In the genomic region with DNA sequence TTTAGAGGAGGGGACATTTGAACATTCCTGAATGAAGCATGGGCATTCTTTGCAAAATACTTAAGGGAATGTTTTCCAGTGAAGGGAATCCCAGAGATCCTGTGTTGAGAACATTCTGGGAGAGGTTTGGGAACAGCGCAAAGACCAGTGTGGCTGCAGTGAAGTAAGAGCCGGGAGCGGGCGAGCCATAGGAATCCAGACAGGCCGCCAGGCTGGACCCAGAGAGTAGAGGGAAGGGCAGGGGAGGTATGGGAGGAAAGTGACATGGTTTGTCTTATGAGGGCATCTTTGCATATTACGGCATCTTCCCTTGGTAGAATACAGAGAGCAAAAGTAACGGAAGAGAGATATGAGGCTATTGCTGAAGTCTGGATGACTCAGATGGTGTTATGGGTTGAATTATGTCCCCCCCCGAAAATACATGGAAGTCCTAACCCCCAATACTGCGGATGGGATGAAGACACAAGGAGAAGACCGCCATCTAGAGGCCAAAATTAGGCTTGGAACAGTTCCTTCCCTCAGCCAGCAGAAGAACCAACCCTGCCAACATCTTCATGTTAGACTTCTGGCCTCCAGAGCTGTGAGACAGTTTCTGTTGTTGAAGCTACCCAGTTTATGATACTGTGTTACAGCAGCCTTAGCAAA, we compare ENCODE assay signal across 8 cellular contexts.
DNase-seq lines count a peak whose midpoint lies in the region; ATAC-seq and TF ChIP-seq lines count a peak whose summit lies in the region.

No MANE protein-coding gene starts in this region.

- WGBS in esophagus squamous epithelium, 2 donors = 73 to 83% methylated on average over 9 of the region's 10 CpGs
- 68 to 77% (median 70%) methylated on average over 10 of the region's 10 CpGs for WGBS in spleen, 5 donors

- peak in 4 of 6 experiments; percentile 17 to 68 (median 32) for TF ChIP-seq CTCF in esophagus squamous epithelium (IDR thresholded peaks at IDR 0.05)
- peak in 7 of 11 experiments; percentile 23 to 72 (median 50) for TF ChIP-seq CTCF in spleen (IDR thresholded peaks at IDR 0.05 in 8 of 11, conservative IDR thresholded peaks at IDR 0.05 in 3 of 11)

- intact Hi-C loops in Right ventricle myocardium inferior (cut with DNase I) (loop anchor here (2.0 to 5.0 kb wide), 2 partner anchors 47 to 64 kb away; no protein-coding TSS in a partner anchor), cardiac septum (cut with DNase I) (no loop called here), esophagus squamous epithelium (cut with DNase I) (no loop called here), spleen (cut with DNase I; ENCODE audit: low total_unique reads) (no loop called here)

- H3K4me3 ChIP-seq in esophagus squamous epithelium = no peak overlapping the region
- H3K4me3 ChIP-seq in spleen = no peak overlapping the region

- H3K36me3 ChIP-seq in esophagus squamous epithelium (no peaks in the 10 kb centered on the region), spleen (no peaks in the 10 kb centered on the region)

- H3K9me3 ChIP-seq in esophagus squamous epithelium = no peaks in the 10 kb centered on the region
- no peaks in the 10 kb centered on the region for H3K9me3 ChIP-seq in spleen

- no peak overlapping the region for H3K27ac ChIP-seq in esophagus squamous epithelium
- H3K27ac ChIP-seq in spleen = no peak overlapping the region

- TF ChIP-seq POLR2A in esophagus squamous epithelium (IDR thresholded peaks at IDR 0.05) = no peak
- no peak for TF ChIP-seq POLR2A in spleen (IDR thresholded peaks at IDR 0.05)

- peak; percentile 37 for ATAC-seq in Right ventricle myocardium inferior
- no peak for ATAC-seq in HG02981 (IDR thresholded peaks at IDR 0.05; ENCODE audit: unreplicated experiment)

- DNase-seq in Right ventricle myocardium inferior (ENCODE audit: missing footprints) (peak; percentile 45), cardiac septum (ENCODE audit: low spot score) (no peak), RKO (ENCODE audit: low spot score) (peak; percentile 54), esophagus squamous epithelium (lab: John Stamatoyannopoulos, UW) (no peak), spleen (no peak), NCI-H2029 (lab: John Stamatoyannopoulos, UW) (no peak), activated gamma-delta T cell treated with Interleukin-2 at 50 U/mL for 16 hours (no peak)

- H3K27me3 ChIP-seq in esophagus squamous epithelium = no peaks in the 10 kb centered on the region
- H3K27me3 ChIP-seq in spleen (replicated peaks in 1 of 7) = peaks cover 0 to 14% (median 0%) of the 10 kb centered on the region in 7 donors

- H3K4me1 ChIP-seq in esophagus squamous epithelium (peaks cover 0 to 18% (median 0%) of the 10 kb centered on the region in 3 donors), spleen (no peaks in the 10 kb centered on the region)

Comparison
In these comparisons a context has a peak if more than half of its experiments do, and no peak if none do; other contexts are left out.
1. DNase-seq: peak in Right ventricle myocardium inferior (single experiment) and RKO (single experiment); none in cardiac septum (single experiment), esophagus squamous epithelium (single experiment), spleen (single experiment), NCI-H2029 (single experiment) and activated gamma-delta T cell treated with Interleukin-2 at 50 U/mL for 16 hours (single experiment).